Comparison of ENCODE assay signal across 20 cellular contexts in the genomic region with DNA sequence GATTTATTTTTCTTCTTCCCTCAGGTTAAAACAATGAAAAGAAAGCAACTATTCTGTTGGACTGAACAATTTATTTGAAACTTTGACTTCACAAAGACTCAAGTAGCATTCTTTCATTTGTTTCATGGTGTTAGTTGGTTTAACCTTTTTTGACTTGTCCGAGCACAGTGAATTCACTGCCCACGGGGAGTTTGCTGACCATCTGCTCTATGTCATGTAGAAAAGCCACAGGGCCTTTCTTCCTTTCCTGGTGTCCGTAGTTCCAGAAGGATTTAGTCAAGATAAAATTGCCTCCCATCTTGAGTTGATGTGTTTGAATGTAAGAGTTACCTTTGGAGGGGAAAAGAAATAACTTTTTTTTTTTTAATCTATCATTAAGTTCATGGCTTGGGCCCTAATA.
"Had no signal": no experiment of that assay in that cellular context is flagged by ENCODE, and none has a peak within 500 bp of the region (broad histone marks: within the 10 kb centered on the region; RNA-seq: fewer than 3 reads in every experiment).

No MANE protein-coding gene starts in this region.

- H3K9me3 ChIP-seq: colonic mucosa, esophagus squamous epithelium, heart left ventricle, neutrophil, right atrium auricular region, sigmoid colon, stomach had no signal

- H3K36me3 Mint-ChIP-seq: natural killer cell had no signal

- ATAC-seq: heart left ventricle, left colon, natural killer cell had no signal

- H3K36me3 ChIP-seq: colonic mucosa, esophagus squamous epithelium, heart left ventricle, neutrophil, right atrium auricular region, sigmoid colon, stomach had no signal

- H3K27ac Mint-ChIP-seq: natural killer cell had no signal

- DNase-seq: cerebellar nuclear complex; colonic mucosa; dermis blood vessel endothelial cell; esophagus squamous epithelium; foreskin fibroblast; heart left ventricle; hippocampal formation; left colon; mammary epithelial cell; natural killer cell; posterior cingulate gyrus; sigmoid colon; stimulated activated CD4-positive, alpha-beta T cell treated with anti-CD3 and anti-CD28 coated beads, Interleukin-12 subunit alpha, Interleukin-12 subunit beta, amount 100 ng/mL, for 4 hours; stimulated activated naive CD4-positive, alpha-beta T cell; stomach; substantia nigra; trophoblast cell had no signal

- H3K27me3 ChIP-seq: colonic mucosa, esophagus squamous epithelium, heart left ventricle, neutrophil, right atrium auricular region, sigmoid colon, stomach had no signal

- H3K9me3 Mint-ChIP-seq: natural killer cell had no signal

- H3K4me3 Mint-ChIP-seq: natural killer cell had no signal

- H3K4me1 Mint-ChIP-seq: natural killer cell had no signal

- H3K27ac ChIP-seq: colonic mucosa, esophagus squamous epithelium, heart left ventricle, neutrophil, right atrium auricular region, sigmoid colon, skin epidermis, stomach had no signal

- H3K4me1 ChIP-seq: colonic mucosa had no signal

- H3K4me3 ChIP-seq: colonic mucosa, esophagus squamous epithelium, heart left ventricle, right atrium auricular region, sigmoid colon, skin epidermis, stomach had no signal
